ENCODE assay signal across 14 cellular contexts in the genomic region with DNA sequence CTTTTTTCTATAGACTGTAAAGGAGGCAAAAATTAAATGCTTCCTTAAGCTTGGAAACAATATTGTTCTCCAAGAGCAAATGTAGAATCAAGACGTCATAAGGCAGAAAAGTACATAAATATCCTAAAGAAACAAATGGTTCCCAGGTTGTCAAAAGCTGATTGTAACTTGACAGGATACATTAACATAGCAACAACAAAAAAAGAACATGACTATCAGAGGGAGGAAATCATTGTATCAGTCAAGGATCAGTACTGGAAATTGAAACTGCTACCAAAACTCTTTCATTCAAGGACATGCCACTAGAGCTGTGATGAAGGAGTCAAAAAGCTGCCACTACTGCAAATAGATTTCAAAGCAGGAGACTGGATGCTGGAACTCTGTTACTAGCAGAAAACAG.
"Had no signal": no experiment of that assay in that cellular context is flagged by ENCODE, and none has a peak within 500 bp of the region (broad histone marks: within the 10 kb centered on the region; RNA-seq: fewer than 3 reads in every experiment).

No MANE protein-coding gene starts in this region.

- H3K9me3 Mint-ChIP-seq: activated naive CD8-positive, alpha-beta T cell treated with anti-CD3 and anti-CD28 coated beads, Interleukin-2, amount 10 ng/mL, durations not matched to agents 7 days and 5 days; nephron; stimulated activated naive CD8-positive, alpha-beta T cell treated with anti-CD3 and anti-CD28 coated beads, Interleukin-15, Interleukin-2, amounts not matched to agents 100 ng/mL and 50 ng/mL, for 24 hours had no signal

- H3K36me3 Mint-ChIP-seq: activated naive CD8-positive, alpha-beta T cell treated with anti-CD3 and anti-CD28 coated beads, Interleukin-2, amount 10 ng/mL, durations not matched to agents 7 days and 5 days had no signal

- H3K36me3 ChIP-seq: breast epithelium, esophagus muscularis mucosa, sigmoid colon, thoracic aorta had no signal

- H3K27me3 ChIP-seq: breast epithelium, esophagus muscularis mucosa, sigmoid colon had no signal

- H3K4me1 Mint-ChIP-seq: nephron had no signal

- H3K27ac Mint-ChIP-seq: activated naive CD8-positive, alpha-beta T cell treated with anti-CD3 and anti-CD28 coated beads, Interleukin-2, amount 10 ng/mL, durations not matched to agents 7 days and 5 days; nephron; stimulated activated naive CD8-positive, alpha-beta T cell treated with anti-CD3 and anti-CD28 coated beads, Interleukin-15, Interleukin-2, amounts not matched to agents 100 ng/mL and 50 ng/mL, for 24 hours had no signal

- H3K9me3 ChIP-seq: breast epithelium, esophagus muscularis mucosa, psoas muscle, sigmoid colon, thoracic aorta had no signal

- H3K4me1 ChIP-seq: breast epithelium, psoas muscle had no signal

- H3K4me3 ChIP-seq: breast epithelium, esophagus muscularis mucosa, psoas muscle, sigmoid colon, thoracic aorta had no signal

- H3K27me3 Mint-ChIP-seq: activated naive CD8-positive, alpha-beta T cell treated with anti-CD3 and anti-CD28 coated beads, Interleukin-2, amount 10 ng/mL, durations not matched to agents 7 days and 5 days had no signal

- H3K27ac ChIP-seq: psoas muscle, thoracic aorta had no signal

- H3K4me3 Mint-ChIP-seq: activated naive CD8-positive, alpha-beta T cell treated with anti-CD3 and anti-CD28 coated beads, Interleukin-2, amount 10 ng/mL, durations not matched to agents 7 days and 5 days; nephron; stimulated activated naive CD8-positive, alpha-beta T cell treated with anti-CD3 and anti-CD28 coated beads, Interleukin-15, Interleukin-2, amounts not matched to agents 100 ng/mL and 50 ng/mL, for 24 hours had no signal

- DNase-seq: activated CD4-positive, alpha-beta T cell treated with anti-CD3 and anti-CD28 coated beads, Interleukin-2, amount 50 U/mL, for 1 hour; activated gamma-delta T cell treated with Interleukin-2 at 50 U/mL for 16 hours; activated naive CD8-positive, alpha-beta T cell treated with anti-CD3 and anti-CD28 coated beads, Interleukin-2, amount 10 ng/mL, durations not matched to agents 7 days and 5 days; activated T-cell treated with anti-CD3 and anti-CD28 coated beads, Interleukin-2, amount 50 U/mL, for 1 hour; aorta; foreskin fibroblast; psoas muscle; sigmoid colon; stimulated activated CD4-positive, alpha-beta T cell treated with anti-CD3 and anti-CD28 coated beads, Interleukin-2, amount 100 ng/mL, for 48 hours had no signal

- ATAC-seq: psoas muscle had no signal
